ENCODE assay signal across 1 cellular context in genomic region chr11:72317982-72318381, GRCh38.
TF ChIP-seq lines count a peak whose summit lies in the region.

No MANE protein-coding gene starts in this region.

TF ChIP-seq in SK-N-SH treated with all-trans-retinoic acid at 6 μM for 48 hours, 23 proteins besides CTCF, POLR2A, EP300 and RAD21:
- TF ChIP-seq ISL1 (CRISPR knock-in tag; IDR thresholded peaks at IDR 0.05) (peak; percentile 63), ZNF8 (CRISPR knock-in tag; IDR thresholded peaks at IDR 0.05) (no peak), GLIS3 (CRISPR knock-in tag; IDR thresholded peaks at IDR 0.05) (no peak), BACH2 (CRISPR knock-in tag; IDR thresholded peaks at IDR 0.05; ENCODE audit: borderline replicate concordance) (no peak), ZNF70 (CRISPR knock-in tag; IDR thresholded peaks at IDR 0.05) (no peak), TSHZ2 (CRISPR knock-in tag; IDR thresholded peaks at IDR 0.05) (peak; percentile 21; the same call in 1 of the 2 replicates), TCF4 (CRISPR knock-in tag; IDR thresholded peaks at IDR 0.05; ENCODE audit: borderline replicate concordance) (no peak), ARNTL (CRISPR knock-in tag; IDR thresholded peaks at IDR 0.05; ENCODE audit: borderline replicate concordance, low read depth) (no peak), CSDC2 (CRISPR knock-in tag; IDR thresholded peaks at IDR 0.05) (no peak), RARB (CRISPR knock-in tag; IDR thresholded peaks at IDR 0.05) (no peak)
